ENCODE assay signal across 1 cellular context in the genomic region with DNA sequence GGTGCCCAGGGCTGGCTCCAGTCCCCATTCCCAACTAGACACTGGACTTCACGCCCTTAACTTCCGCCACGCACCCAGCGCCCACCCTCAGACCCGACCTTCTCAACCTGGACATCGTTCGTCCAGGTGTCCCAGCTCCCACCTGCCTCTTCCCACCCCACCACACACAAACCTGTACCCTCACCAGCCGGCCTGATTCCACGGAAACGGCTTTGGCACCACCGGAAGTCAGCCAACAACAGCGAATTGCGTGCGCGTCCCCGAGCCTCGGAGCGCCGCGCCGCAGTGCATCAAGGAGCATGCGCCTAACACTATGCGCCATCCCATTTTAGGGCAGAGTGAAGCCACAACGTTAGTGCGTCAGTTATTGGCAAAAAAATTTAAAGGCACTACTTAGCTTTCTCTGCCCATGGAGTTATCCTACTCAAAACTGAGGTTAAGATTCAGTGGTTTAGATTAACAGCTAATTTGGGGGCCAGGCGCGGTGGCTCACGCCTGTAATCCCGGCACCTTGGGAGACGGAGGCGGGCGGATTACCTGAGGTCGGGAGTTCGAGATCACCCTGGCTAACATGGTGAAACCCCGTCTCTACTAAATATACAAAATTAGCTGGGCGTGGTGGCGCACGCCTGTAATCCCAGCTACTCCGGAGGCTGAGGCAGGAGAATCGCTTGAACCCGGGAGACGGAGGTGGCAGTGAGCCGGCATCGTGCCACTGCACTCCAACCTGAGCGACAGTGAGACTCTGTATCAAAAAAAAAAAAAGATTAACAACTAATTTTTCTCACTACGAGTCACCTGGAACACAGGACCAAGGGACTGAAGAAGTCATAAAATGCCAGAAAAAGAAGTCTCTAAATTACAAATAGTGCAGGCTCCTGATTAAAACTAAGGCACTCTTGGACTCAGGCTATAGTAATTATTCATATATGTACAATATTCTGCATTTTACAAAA.
TF ChIP-seq lines count a peak whose summit lies in the region.

A gene with protein sequence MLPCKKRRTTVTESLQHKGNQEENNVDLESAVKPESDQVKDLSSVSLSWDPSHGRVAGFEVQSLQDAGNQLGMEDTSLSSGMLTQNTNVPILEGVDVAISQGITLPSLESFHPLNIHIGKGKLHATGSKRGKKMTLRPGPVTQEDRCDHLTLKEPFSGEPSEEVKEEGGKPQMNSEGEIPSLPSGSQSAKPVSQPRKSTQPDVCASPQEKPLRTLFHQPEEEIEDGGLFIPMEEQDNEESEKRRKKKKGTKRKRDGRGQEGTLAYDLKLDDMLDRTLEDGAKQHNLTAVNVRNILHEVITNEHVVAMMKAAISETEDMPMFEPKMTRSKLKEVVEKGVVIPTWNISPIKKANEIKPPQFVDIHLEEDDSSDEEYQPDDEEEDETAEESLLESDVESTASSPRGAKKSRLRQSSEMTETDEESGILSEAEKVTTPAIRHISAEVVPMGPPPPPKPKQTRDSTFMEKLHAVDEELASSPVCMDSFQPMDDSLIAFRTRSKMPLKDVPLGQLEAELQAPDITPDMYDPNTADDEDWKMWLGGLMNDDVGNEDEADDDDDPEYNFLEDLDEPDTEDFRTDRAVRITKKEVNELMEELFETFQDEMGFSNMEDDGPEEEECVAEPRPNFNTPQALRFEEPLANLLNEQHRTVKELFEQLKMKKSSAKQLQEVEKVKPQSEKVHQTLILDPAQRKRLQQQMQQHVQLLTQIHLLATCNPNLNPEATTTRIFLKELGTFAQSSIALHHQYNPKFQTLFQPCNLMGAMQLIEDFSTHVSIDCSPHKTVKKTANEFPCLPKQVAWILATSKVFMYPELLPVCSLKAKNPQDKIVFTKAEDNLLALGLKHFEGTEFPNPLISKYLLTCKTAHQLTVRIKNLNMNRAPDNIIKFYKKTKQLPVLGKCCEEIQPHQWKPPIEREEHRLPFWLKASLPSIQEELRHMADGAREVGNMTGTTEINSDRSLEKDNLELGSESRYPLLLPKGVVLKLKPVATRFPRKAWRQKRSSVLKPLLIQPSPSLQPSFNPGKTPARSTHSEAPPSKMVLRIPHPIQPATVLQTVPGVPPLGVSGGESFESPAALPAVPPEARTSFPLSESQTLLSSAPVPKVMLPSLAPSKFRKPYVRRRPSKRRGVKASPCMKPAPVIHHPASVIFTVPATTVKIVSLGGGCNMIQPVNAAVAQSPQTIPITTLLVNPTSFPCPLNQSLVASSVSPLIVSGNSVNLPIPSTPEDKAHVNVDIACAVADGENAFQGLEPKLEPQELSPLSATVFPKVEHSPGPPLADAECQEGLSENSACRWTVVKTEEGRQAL (N-terminal part only) (minus strand): TSS at position 240 of the 956 bp plus-strand sequence. CDS start 3,434 bp downstream, outside the sequence.

TF ChIP-seq in K562, 482 proteins besides CTCF, POLR2A, EP300 and RAD21 (continued from another document and continues in another):
- TF ChIP-seq, protein P1, sequence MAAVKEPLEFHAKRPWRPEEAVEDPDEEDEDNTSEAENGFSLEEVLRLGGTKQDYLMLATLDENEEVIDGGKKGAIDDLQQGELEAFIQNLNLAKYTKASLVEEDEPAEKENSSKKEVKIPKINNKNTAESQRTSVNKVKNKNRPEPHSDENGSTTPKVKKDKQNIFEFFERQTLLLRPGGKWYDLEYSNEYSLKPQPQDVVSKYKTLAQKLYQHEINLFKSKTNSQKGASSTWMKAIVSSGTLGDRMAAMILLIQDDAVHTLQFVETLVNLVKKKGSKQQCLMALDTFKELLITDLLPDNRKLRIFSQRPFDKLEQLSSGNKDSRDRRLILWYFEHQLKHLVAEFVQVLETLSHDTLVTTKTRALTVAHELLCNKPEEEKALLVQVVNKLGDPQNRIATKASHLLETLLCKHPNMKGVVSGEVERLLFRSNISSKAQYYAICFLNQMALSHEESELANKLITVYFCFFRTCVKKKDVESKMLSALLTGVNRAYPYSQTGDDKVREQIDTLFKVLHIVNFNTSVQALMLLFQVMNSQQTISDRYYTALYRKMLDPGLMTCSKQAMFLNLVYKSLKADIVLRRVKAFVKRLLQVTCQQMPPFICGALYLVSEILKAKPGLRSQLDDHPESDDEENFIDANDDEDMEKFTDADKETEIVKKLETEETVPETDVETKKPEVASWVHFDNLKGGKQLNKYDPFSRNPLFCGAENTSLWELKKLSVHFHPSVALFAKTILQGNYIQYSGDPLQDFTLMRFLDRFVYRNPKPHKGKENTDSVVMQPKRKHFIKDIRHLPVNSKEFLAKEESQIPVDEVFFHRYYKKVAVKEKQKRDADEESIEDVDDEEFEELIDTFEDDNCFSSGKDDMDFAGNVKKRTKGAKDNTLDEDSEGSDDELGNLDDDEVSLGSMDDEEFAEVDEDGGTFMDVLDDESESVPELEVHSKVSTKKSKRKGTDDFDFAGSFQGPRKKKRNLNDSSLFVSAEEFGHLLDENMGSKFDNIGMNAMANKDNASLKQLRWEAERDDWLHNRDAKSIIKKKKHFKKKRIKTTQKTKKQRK (IDR thresholded peaks at IDR 0.05; ENCODE audit: borderline replicate concordance, low read depth, low read length), result no peak
- TF ChIP-seq SMAD4 (CRISPR knock-in tag; conservative IDR thresholded peaks at IDR 0.05) (no peak; the same call in 1 of the 2 replicates), MEF2D (tag; conservative IDR thresholded peaks at IDR 0.05; ENCODE audit: low read depth) (no peak), WHSC1 (IDR thresholded peaks at IDR 0.05; ENCODE audit: low read length) (no peak), CREM (IDR thresholded peaks at IDR 0.05; ENCODE audit: low read depth) (peak; percentile 94), ZNF766 (CRISPR knock-in tag; conservative IDR thresholded peaks at IDR 0.05) (no peak), ZNF707 (CRISPR knock-in tag; conservative IDR thresholded peaks at IDR 0.05) (no peak), HNRNPUL1 (IDR thresholded peaks at IDR 0.05; ENCODE audit: low read length) (no peak), CEBPB (tag; IDR thresholded peaks at IDR 0.05) (no peak; the same call in 1 of the 2 replicates), PCBP2 (IDR thresholded peaks at IDR 0.05; ENCODE audit: low read depth, low read length, poor library complexity, severe bottlenecking) (no peak), ZNF764 (CRISPR knock-in tag; IDR thresholded peaks at IDR 0.05; ENCODE audit: low read depth) (no peak; the same call in 1 of the 2 replicates), ZNF239 (CRISPR knock-in tag; IDR thresholded peaks at IDR 0.05) (no peak), GABPB1 (CRISPR knock-in tag; IDR thresholded peaks at IDR 0.05) (peak; percentile 92), ZNF57 (CRISPR knock-in tag; IDR thresholded peaks at IDR 0.05) (no peak), SP2 (IDR thresholded peaks at IDR 0.05; ENCODE audit: extremely low read depth, low read depth, low read length, poor library complexity, severe bottlenecking) (no peak), NRF1 (conservative IDR thresholded peaks at IDR 0.05 in 1 of 2, IDR thresholded peaks at IDR 0.05 in 1 of 2) (peak; percentile 93 to 95), ARHGAP35 (IDR thresholded peaks at IDR 0.05; ENCODE audit: partially characterized antibody) (no peak), NUFIP1 (IDR thresholded peaks at IDR 0.05; ENCODE audit: partially characterized antibody) (no peak), GATAD2A (IDR thresholded peaks at IDR 0.05) (peak; percentile 79; the same call in 1 of the 2 replicates), CBFA2T3 (IDR thresholded peaks at IDR 0.05) (no peak), NR2C2 (CRISPR knock-in tag; IDR thresholded peaks at IDR 0.05) (peak; percentile 44; the same call in 1 of the 2 replicates), NR2C2 (tag; IDR thresholded peaks at IDR 0.05) (peak; percentile 38; the same call in 1 of the 2 replicates), HIVEP1 (CRISPR knock-in tag; IDR thresholded peaks at IDR 0.05) (no peak), ZNF23 (CRISPR knock-in tag; IDR thresholded peaks at IDR 0.05) (no peak), EP400 (IDR thresholded peaks at IDR 0.05) (peak; percentile 81), NBN (IDR thresholded peaks at IDR 0.05; ENCODE audit: low read depth) (peak; percentile 15; the same call in 1 of the 2 replicates), L3MBTL2 (IDR thresholded peaks at IDR 0.05) (peak; percentile 61; the same call in 1 of the 2 replicates), HNRNPH1 (optimal IDR thresholded peaks at IDR 0.05; ENCODE audit: low read depth, low read length) (no peak), ZNF408 (CRISPR knock-in tag; IDR thresholded peaks at IDR 0.05; ENCODE audit: low read depth) (no peak), SAP30 (IDR thresholded peaks at IDR 0.05; ENCODE audit: borderline replicate concordance, insufficient read depth, low read depth, low read length, poor library complexity, severe bottlenecking) (peak; percentile 73), ZNF354B (CRISPR knock-in tag; IDR thresholded peaks at IDR 0.05) (no peak), LCOR (CRISPR knock-in tag; IDR thresholded peaks at IDR 0.05) (peak; percentile 71; the same call in 1 of the 2 replicates)
- TF ChIP-seq, protein P2, sequence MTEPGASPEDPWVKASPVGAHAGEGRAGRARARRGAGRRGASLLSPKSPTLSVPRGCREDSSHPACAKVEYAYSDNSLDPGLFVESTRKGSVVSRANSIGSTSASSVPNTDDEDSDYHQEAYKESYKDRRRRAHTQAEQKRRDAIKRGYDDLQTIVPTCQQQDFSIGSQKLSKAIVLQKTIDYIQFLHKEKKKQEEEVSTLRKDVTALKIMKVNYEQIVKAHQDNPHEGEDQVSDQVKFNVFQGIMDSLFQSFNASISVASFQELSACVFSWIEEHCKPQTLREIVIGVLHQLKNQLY (CRISPR knock-in tag; conservative IDR thresholded peaks at IDR 0.05), result no peak
- TF ChIP-seq, protein P3, sequence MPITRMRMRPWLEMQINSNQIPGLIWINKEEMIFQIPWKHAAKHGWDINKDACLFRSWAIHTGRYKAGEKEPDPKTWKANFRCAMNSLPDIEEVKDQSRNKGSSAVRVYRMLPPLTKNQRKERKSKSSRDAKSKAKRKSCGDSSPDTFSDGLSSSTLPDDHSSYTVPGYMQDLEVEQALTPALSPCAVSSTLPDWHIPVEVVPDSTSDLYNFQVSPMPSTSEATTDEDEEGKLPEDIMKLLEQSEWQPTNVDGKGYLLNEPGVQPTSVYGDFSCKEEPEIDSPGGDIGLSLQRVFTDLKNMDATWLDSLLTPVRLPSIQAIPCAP (CRISPR knock-in tag; IDR thresholded peaks at IDR 0.05; ENCODE audit: borderline replicate concordance), result no peak
- TF ChIP-seq, protein P4, sequence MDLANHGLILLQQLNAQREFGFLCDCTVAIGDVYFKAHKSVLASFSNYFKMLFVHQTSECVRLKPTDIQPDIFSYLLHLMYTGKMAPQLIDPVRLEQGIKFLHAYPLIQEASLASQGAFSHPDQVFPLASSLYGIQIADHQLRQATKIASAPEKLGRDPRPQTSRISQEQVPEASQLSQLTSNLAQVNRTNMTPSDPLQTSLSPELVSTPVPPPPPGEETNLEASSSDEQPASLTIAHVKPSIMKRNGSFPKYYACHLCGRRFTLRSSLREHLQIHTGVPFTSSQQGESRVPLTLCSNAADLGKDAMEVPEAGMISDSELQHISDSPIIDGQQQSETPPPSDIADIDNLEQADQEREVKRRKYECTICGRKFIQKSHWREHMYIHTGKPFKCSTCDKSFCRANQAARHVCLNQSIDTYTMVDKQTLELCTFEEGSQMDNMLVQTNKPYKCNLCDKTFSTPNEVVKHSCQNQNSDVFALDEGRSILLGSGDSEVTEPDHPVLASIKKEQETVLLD (IDR thresholded peaks at IDR 0.05), result peak; percentile 93
- TF ChIP-seq, protein P5, sequence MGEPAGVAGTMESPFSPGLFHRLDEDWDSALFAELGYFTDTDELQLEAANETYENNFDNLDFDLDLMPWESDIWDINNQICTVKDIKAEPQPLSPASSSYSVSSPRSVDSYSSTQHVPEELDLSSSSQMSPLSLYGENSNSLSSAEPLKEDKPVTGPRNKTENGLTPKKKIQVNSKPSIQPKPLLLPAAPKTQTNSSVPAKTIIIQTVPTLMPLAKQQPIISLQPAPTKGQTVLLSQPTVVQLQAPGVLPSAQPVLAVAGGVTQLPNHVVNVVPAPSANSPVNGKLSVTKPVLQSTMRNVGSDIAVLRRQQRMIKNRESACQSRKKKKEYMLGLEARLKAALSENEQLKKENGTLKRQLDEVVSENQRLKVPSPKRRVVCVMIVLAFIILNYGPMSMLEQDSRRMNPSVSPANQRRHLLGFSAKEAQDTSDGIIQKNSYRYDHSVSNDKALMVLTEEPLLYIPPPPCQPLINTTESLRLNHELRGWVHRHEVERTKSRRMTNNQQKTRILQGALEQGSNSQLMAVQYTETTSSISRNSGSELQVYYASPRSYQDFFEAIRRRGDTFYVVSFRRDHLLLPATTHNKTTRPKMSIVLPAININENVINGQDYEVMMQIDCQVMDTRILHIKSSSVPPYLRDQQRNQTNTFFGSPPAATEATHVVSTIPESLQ (CRISPR knock-in tag; IDR thresholded peaks at IDR 0.05), result 0 out of 2 replicates have a peak, but pooled peaks have one; percentile 63
- TF ChIP-seq, protein P6, sequence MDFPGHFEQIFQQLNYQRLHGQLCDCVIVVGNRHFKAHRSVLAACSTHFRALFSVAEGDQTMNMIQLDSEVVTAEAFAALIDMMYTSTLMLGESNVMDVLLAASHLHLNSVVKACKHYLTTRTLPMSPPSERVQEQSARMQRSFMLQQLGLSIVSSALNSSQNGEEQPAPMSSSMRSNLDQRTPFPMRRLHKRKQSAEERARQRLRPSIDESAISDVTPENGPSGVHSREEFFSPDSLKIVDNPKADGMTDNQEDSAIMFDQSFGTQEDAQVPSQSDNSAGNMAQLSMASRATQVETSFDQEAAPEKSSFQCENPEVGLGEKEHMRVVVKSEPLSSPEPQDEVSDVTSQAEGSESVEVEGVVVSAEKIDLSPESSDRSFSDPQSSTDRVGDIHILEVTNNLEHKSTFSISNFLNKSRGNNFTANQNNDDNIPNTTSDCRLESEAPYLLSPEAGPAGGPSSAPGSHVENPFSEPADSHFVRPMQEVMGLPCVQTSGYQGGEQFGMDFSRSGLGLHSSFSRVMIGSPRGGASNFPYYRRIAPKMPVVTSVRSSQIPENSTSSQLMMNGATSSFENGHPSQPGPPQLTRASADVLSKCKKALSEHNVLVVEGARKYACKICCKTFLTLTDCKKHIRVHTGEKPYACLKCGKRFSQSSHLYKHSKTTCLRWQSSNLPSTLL (IDR thresholded peaks at IDR 0.05), result no peak
- TF ChIP-seq, protein P7, sequence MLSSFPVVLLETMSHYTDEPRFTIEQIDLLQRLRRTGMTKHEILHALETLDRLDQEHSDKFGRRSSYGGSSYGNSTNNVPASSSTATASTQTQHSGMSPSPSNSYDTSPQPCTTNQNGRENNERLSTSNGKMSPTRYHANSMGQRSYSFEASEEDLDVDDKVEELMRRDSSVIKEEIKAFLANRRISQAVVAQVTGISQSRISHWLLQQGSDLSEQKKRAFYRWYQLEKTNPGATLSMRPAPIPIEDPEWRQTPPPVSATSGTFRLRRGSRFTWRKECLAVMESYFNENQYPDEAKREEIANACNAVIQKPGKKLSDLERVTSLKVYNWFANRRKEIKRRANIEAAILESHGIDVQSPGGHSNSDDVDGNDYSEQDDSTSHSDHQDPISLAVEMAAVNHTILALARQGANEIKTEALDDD (IDR thresholded peaks at IDR 0.05), result peak; percentile 66
- TF ChIP-seq, protein P8, sequence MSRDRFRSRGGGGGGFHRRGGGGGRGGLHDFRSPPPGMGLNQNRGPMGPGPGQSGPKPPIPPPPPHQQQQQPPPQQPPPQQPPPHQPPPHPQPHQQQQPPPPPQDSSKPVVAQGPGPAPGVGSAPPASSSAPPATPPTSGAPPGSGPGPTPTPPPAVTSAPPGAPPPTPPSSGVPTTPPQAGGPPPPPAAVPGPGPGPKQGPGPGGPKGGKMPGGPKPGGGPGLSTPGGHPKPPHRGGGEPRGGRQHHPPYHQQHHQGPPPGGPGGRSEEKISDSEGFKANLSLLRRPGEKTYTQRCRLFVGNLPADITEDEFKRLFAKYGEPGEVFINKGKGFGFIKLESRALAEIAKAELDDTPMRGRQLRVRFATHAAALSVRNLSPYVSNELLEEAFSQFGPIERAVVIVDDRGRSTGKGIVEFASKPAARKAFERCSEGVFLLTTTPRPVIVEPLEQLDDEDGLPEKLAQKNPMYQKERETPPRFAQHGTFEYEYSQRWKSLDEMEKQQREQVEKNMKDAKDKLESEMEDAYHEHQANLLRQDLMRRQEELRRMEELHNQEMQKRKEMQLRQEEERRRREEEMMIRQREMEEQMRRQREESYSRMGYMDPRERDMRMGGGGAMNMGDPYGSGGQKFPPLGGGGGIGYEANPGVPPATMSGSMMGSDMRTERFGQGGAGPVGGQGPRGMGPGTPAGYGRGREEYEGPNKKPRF (IDR thresholded peaks at IDR 0.05; ENCODE audit: low read depth, low read length), result no peak
